In the genomic region with DNA sequence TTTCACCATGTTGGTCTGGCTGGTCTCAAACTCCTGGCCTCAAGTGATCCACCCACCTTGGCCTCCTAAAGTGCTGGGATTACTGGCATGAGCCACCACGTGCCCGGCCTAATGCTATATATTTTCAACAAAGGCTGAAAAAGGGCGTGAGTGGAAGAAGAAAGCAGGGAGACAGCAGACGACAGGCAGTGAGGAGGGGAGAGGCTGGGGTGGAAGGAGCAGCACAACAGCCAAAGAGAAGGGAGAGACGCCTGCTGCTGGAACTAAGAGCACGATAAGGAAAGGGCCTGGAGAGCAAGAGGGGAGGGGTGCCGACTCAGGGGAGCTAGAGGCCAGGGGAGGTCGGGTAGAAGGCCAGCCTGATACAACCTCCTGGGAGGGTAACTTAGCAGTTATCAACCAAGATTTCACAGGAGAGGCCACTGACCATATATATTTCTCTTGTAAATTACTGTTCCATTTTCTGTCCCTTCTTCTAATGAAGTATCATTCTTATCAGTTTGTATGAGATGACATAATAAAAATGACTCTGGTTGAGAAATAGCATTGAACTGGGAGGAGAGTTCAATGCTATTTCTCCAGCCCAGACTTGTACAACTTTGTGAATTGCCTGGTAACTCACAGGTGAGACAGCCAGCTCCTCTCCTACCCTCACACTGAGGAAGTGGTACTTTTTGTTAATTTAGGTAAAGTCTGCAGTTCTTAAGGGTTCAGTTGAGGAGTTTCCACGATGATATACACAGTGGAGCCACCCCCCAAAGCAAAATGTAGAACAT, we compare ENCODE assay signal across 16 cellular contexts. TPM values are rescaled to one million over a fixed set of nuclear protein-coding genes. Genes with fewer than 3 reads are reported as not detected.
DNase-seq lines count a peak whose midpoint lies in the region; ATAC-seq and TF ChIP-seq lines count a peak whose summit lies in the region.
"Had no signal": no experiment of that assay in that cellular context is flagged by ENCODE, and none has a peak within 500 bp of the region (broad histone marks: within the 10 kb centered on the region; RNA-seq: fewer than 3 reads in every experiment).

No MANE protein-coding gene starts in this region.

- H4K20me1 ChIP-seq in mammary epithelial cell (ENCODE audit: insufficient read depth, low read length) (no peaks in the 10 kb centered on the region), PC-9 (ENCODE audit: insufficient read depth) (no peaks in the 10 kb centered on the region)

- H3K36me3 ChIP-seq in right atrium auricular region (no peaks in the 10 kb centered on the region), mammary epithelial cell (ENCODE audit: insufficient read depth, low read length) (peaks cover 19% of the 10 kb centered on the region), vagina (peaks cover 0 to 13% of the 10 kb centered on the region in 2 donors), PC-9 (ENCODE audit: low read depth) (peaks cover 26% of the 10 kb centered on the region; the same call in 1 of the 2 replicates)

- peaks cover 67% of the 10 kb centered on the region for H3K79me2 ChIP-seq in mammary epithelial cell (ENCODE audit: insufficient read depth, low read length)
- peaks cover 30% of the 10 kb centered on the region for H3K79me2 ChIP-seq in PC-9 (ENCODE audit: low read depth)

- CTCF ChIA-PET in mammary epithelial cell (lab: Charles Lee; ENCODE audit: low non-redundant PET) (interaction anchor here (0.6 kb wide), 1 partner anchor 183 kb away, joined by 3 read pairs; no protein-coding TSS in a partner anchor), PC-9 (lab: Charles Lee) (no interaction called here)

- peaks cover 4% of the 10 kb centered on the region; the same call in 1 of the 2 replicates for H3F3A ChIP-seq in PC-9 (ENCODE audit: insufficient read depth, low read depth)

- H3K4me3 ChIP-seq in right atrium auricular region (no peak overlapping the region), mammary epithelial cell (replicated peaks in 1 of 3; ENCODE audit: insufficient read depth in 1 of 3, low read depth in 2 of 3, low read length in 3 of 3) (no peak overlapping the region), vagina (no peak overlapping the region), PC-9 (no peak overlapping the region)

- DNase-seq in Right ventricle myocardium inferior (ENCODE audit: missing footprints) (peak; percentile 49), right atrium auricular region (ENCODE audit: low spot score) (no peak), mammary epithelial cell (peak; percentile 86), iPS-NIHi11 (ENCODE audit: low spot score) (peak; percentile 38), vagina (ENCODE audit: extremely low spot score in 2 of 2) (no peak), PC-9 (no peak), NCI-H1436 (lab: John Stamatoyannopoulos, UW) (no peak)
- DNase-seq: activated CD8-positive, alpha-beta memory T cell treated with anti-CD3 and anti-CD28 coated beads for 24 hours; brain microvascular endothelial cell; KBM-7; kidney; NCI-H1092; SHP77; T-helper 17 cell had no signal

- H3K4me2 ChIP-seq in mammary epithelial cell (ENCODE audit: insufficient read depth, low read depth, low read length) (peak overlapping the region; percentile 56), PC-9 (no peak overlapping the region)

- no peaks in the 10 kb centered on the region for H3K9me2 ChIP-seq in PC-9 (ENCODE audit: insufficient read depth)

- POLR2A ChIA-PET in PC-9 (lab: Charles Lee; ENCODE audit: unreplicated experiment): no interaction called here

- no peak for TF ChIP-seq CTCF in right atrium auricular region (IDR thresholded peaks at IDR 0.05)
- TF ChIP-seq CTCF in mammary epithelial cell (conservative IDR thresholded peaks at IDR 0.05 in 1 of 2, IDR thresholded peaks at IDR 0.05 in 1 of 2; ENCODE audit: extremely low read depth in 1 of 2, insufficient read depth in 1 of 2, low read depth in 1 of 2, low read length in 2 of 2): no peak
- TF ChIP-seq CTCF in vagina (IDR thresholded peaks at IDR 0.05): no peak
- TF ChIP-seq CTCF in PC-9 (conservative IDR thresholded peaks at IDR 0.05): no peak

- BruUV-seq in mammary epithelial cell (replicated peaks; lab: Mats Ljungman, UMichigan): no TSS peak
- BruUV-seq in PC-9 (replicated peaks; lab: Mats Ljungman, UMichigan): no TSS peak

- in situ Hi-C loops in mammary epithelial cell (cut with MboI; ENCODE audit: low sequenced_read_pairs in 2 of 2): loop anchor here in 1 of 2 donors (10.0 kb wide), 1 partner anchor 130 kb away; no protein-coding TSS in a partner anchor

- H3K9ac ChIP-seq in mammary epithelial cell (ENCODE audit: insufficient read depth, low read length): peak overlapping the region; percentile 64

- no peak overlapping the region for H2AFZ ChIP-seq in mammary epithelial cell (ENCODE audit: low read depth, low read length)
- no peak overlapping the region for H2AFZ ChIP-seq in PC-9

- peaks cover 0 to 62% of the 10 kb centered on the region in 2 donors for H3K4me1 ChIP-seq in right atrium auricular region
- peaks cover 70% of the 10 kb centered on the region for H3K4me1 ChIP-seq in mammary epithelial cell (ENCODE audit: insufficient read depth, low read length)
- H3K4me1 ChIP-seq in vagina: peaks cover 54% of the 10 kb centered on the region
- H3K4me1 ChIP-seq in PC-9 (replicated peaks; ENCODE audit: insufficient read depth): peaks cover 13% of the 10 kb centered on the region

- intact Hi-C loops in Right ventricle myocardium inferior (cut with DNase I): loop anchor here (5.0 to 10.0 kb wide), 2 partner anchors 43 to 120 kb away; no protein-coding TSS in a partner anchor
- intact Hi-C loops in mammary epithelial cell (cut with micrococcal nuclease): loop anchor here (5.0 kb wide), 2 partner anchors 38 to 78 kb away; no protein-coding TSS in a partner anchor
- intact Hi-C loops in vagina (cut with DNase I): no loop called here
- intact Hi-C loops in PC-9 (cut with micrococcal nuclease; ENCODE audit: unreplicated experiment): no loop called here

- WGBS in mammary epithelial cell (ENCODE audit: low coverage, missing lambda C conversion rate): 21% methylated on average over 6 of the region's 9 CpGs

- peak; percentile 61 for ATAC-seq in Right ventricle myocardium inferior
- ATAC-seq in HG02973 (IDR thresholded peaks at IDR 0.05; ENCODE audit: unreplicated experiment): no peak
- ATAC-seq: T-helper 17 cell had no signal

- H3K27me3 ChIP-seq in right atrium auricular region: no peaks in the 10 kb centered on the region
- H3K27me3 ChIP-seq in mammary epithelial cell (ENCODE audit: insufficient read depth, low read length): no peaks in the 10 kb centered on the region
- H3K27me3 ChIP-seq in vagina: no peaks in the 10 kb centered on the region
- no peaks in the 10 kb centered on the region for H3K27me3 ChIP-seq in PC-9 (ENCODE audit: insufficient read depth, low read depth)
- H3K27me3 ChIP-seq: brain microvascular endothelial cell had no signal

- no peaks in the 10 kb centered on the region for H3K9me3 ChIP-seq in right atrium auricular region
- no peaks in the 10 kb centered on the region for H3K9me3 ChIP-seq in mammary epithelial cell (replicated peaks; ENCODE audit: insufficient read depth, low read length)
- no peaks in the 10 kb centered on the region for H3K9me3 ChIP-seq in vagina
- no peaks in the 10 kb centered on the region for H3K9me3 ChIP-seq in PC-9 (ENCODE audit: insufficient read depth, low read depth)

- TF ChIP-seq POLR2A in vagina (IDR thresholded peaks at IDR 0.05): no peak

- dilution Hi-C loops in mammary epithelial cell (cut with HindIII; ENCODE audit: low sequenced_read_pairs): loop anchor here (5.0 kb wide), 2 partner anchors 43 to 197 kb away; no protein-coding TSS in a partner anchor

- H3K27ac ChIP-seq in right atrium auricular region: peak overlapping the region in 1 of 2 donors; percentile 42
- peak overlapping the region; percentile 83 for H3K27ac ChIP-seq in mammary epithelial cell (ENCODE audit: insufficient read depth, low read depth, low read length)
- peak overlapping the region; percentile 60 for H3K27ac ChIP-seq in vagina
- no peak overlapping the region for H3K27ac ChIP-seq in PC-9
- H3K27ac ChIP-seq: brain microvascular endothelial cell had no signal

RNA-seq across cellular contexts. Expression of a gene that starts 5.8 kb away (rescaled TPM):
- total RNA-seq in Right ventricle myocardium inferior (10.4 TPM), right atrium auricular region (not detected), mammary epithelial cell (under 1 TPM in 1 of 2 donors, not detected in 1; under 0.01 TPM), vagina (not detected), PC-9 (2021) (not detected in 2 replicates)
- not detected for polyA plus RNA-seq in mammary epithelial cell
- not detected for polyA minus RNA-seq in mammary epithelial cell
- total RNA-seq: posterior vena cava, T-helper 17 cell had no signal

Comparison
In these comparisons a context has a peak if more than half of its experiments do, and no peak if none do; other contexts are left out.
1. DNase-seq: peak in Right ventricle myocardium inferior (single experiment), mammary epithelial cell (single experiment) and iPS-NIHi11 (single experiment); none in right atrium auricular region (single experiment), vagina (0 of 2), PC-9 (0 of 2) and NCI-H1436 (single experiment).
2. intact Hi-C loops: an anchor here in Right ventricle myocardium inferior (5.0 to 10.0 kb wide) and mammary epithelial cell (5.0 kb wide); none called in vagina and PC-9.